Comparison of ENCODE assay signal across 8 cellular contexts in the genomic region with DNA sequence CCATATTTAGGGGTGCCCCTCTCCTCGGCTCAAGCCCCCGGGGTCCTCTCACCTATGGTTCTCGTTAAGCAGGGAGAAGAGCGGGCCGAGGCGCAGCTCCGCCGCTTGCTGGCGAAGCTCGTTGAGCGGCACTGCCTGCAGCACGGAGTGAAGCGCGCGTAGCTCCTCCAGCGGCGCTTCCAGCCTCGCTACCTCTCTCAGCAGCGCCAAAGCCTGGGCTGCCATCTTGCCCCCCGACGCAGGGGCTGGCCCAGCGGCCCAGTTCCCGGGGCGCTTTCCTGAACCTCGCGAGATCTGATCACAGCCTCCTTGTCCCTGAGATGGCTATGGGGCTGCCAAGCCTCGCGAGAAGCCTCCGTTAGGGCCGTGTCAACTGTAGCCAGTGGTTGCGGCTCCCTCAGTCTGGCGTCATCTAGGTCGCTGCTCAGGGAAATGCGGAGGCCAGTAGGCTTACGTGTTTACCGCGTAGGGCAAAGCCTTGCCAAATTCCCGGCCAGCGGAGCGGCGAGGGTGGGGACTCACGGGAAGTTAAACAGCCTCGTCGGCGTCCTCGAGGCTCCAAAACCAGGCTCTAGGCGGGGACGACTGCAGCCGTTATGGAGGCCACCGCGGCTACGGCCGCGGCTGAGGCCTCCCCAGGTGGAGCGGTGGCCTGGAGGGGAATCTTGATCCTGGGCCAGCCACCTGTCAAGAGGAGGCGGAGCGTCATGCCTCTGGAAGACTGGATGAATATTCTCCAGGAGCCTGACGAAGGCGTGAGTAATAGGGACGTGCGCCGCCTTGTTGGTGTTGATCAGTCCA. TPM values are rescaled to one million over a fixed set of nuclear protein-coding genes. Genes with fewer than 3 reads are reported as not detected.
DNase-seq lines count a peak whose midpoint lies in the region; ATAC-seq and TF ChIP-seq lines count a peak whose summit lies in the region.

Gene PSMD5 (minus strand): TSS at position 238 of the 801 bp plus-strand sequence. CDS start 13 bp downstream, at position 225.

- H2AFZ ChIP-seq in Karpas-422 (ENCODE audit: low read length), result peak within 1 kb of the TSS; percentile 82; the same call in 1 of the 2 replicates

- H3K4me3 ChIP-seq in Karpas-422 (ENCODE audit: low read length), result peak within 1 kb of the TSS; percentile 84

- intact Hi-C loops in natural killer cell (cut with micrococcal nuclease), result loop anchor here (1.0 to 5.0 kb wide), 4 partner anchors 25 to 232 kb away; partner anchors contain the start of genes CNTRL, FBXW2 and TRAF1

- H3K9ac ChIP-seq in Karpas-422 (ENCODE audit: low read length), result peak within 1 kb of the TSS; percentile 92

- H3K27ac Mint-ChIP-seq in natural killer cell, result peak within 1 kb of the TSS; percentile 98 to 99

- peak; percentile 96 for DNase-seq in DMS53 treated with DMSO at 0.1 percent for 48 hours (lab: John Stamatoyannopoulos, UW; ENCODE audit: unreplicated experiment)
- DNase-seq in Karpas-422, result peak; percentile 99
- DNase-seq in RWPE1 (ENCODE audit: low spot score), result peak; percentile 100
- DNase-seq in activated T-helper 9 cell treated with anti-CD3 and anti-CD28 coated beads, Interleukin-2, amount 50 U/mL, for 16 hours (ENCODE audit: low read depth), result peak; percentile 90
- peak; percentile 100 for DNase-seq in fibroblast of peridontal ligament (ENCODE audit: extremely low read depth)
- DNase-seq in natural killer cell, result peak; percentile 92
- DNase-seq in stimulated activated naive CD4-positive, alpha-beta T cell treated with Interleukin-2 at 50 U/mL for 16 hours (lab: John Stamatoyannopoulos, UW), result peak; percentile 94

- TF ChIP-seq CTCF in RWPE1 (conservative IDR thresholded peaks at IDR 0.05; ENCODE audit: low read depth), result no peak
- TF ChIP-seq CTCF in natural killer cell (IDR thresholded peaks at IDR 0.05), result no peak

- peak; percentile 98 for ATAC-seq in GM21737 (IDR thresholded peaks at IDR 0.05; ENCODE audit: unreplicated experiment)
- ATAC-seq in natural killer cell, result peak; percentile 95 to 99 (median 97)

- H3K79me2 ChIP-seq in Karpas-422 (ENCODE audit: low read length), result peaks cover 69% of the 10 kb centered on the region

- H3K27ac ChIP-seq in Karpas-422 (ENCODE audit: low read length) (peak within 1 kb of the TSS; percentile 87), RWPE1 (peak within 1 kb of the TSS; percentile 92)

- peaks cover 57 to 58% of the 10 kb centered on the region in 2 donors for H3K4me1 Mint-ChIP-seq in natural killer cell

- no peaks in the 10 kb centered on the region for H3K27me3 Mint-ChIP-seq in natural killer cell (ENCODE audit: low read depth in 2 of 2)

- H3K27me3 ChIP-seq in Karpas-422 (ENCODE audit: low read length), result no peaks in the 10 kb centered on the region

- CTCF ChIA-PET in RWPE1 (lab: Yijun Ruan, JAX), result interaction anchor here (0.8 kb wide), 1 partner anchor 118 kb away, joined by 3 read pairs; no protein-coding TSS in a partner anchor

- peaks cover 16% of the 10 kb centered on the region for H3K36me3 ChIP-seq in Karpas-422 (ENCODE audit: insufficient read depth, low read length)

- no peaks in the 10 kb centered on the region for H3K9me3 ChIP-seq in Karpas-422 (ENCODE audit: low read length)

- peak within 1 kb of the TSS; percentile 76 for H3K4me2 ChIP-seq in Karpas-422 (ENCODE audit: low read depth, low read length, poor library complexity, severe bottlenecking)

- POLR2A ChIA-PET in RWPE1 (lab: Yijun Ruan, JAX; ENCODE audit: low non-redundant PET), result interaction anchor here (0.5 to 1.2 kb wide), 5 partner anchors 10 to 49 kb away, joined by 3 to 14 read pairs (median 3); partner anchors contain the start of gene FBXW2

- H3K36me3 Mint-ChIP-seq in natural killer cell, result no peaks in the 10 kb centered on the region

- peaks cover 70% of the 10 kb centered on the region for H3K4me1 ChIP-seq in Karpas-422 (ENCODE audit: low read length)

- H3K9me3 Mint-ChIP-seq in natural killer cell, result no peaks in the 10 kb centered on the region

- no peaks in the 10 kb centered on the region for H3K9me2 ChIP-seq in Karpas-422 (replicated peaks; ENCODE audit: insufficient read depth, low read length)

- peak within 1 kb of the TSS; percentile 99 for H3K4me3 Mint-ChIP-seq in natural killer cell

- peaks cover 8% of the 10 kb centered on the region; the same call in 1 of the 2 replicates for H4K20me1 ChIP-seq in Karpas-422 (ENCODE audit: insufficient read depth, low read depth, low read length)

RNA-seq across cellular contexts. Expression of gene PSMD5, which starts in this region (rescaled TPM):
- 14.4 and 26.1 TPM in 2 replicates for total RNA-seq in Karpas-422 (2014; rRNA removed; shearing (Covaris generic); ENCODE audit: low replicate concordance)
- 10 to 100 TPM; 24.6 to 41.2 (median 37.1) TPM for total RNA-seq in natural killer cell

Comparison
In these comparisons a context has a peak if more than half of its experiments do, and no peak if none do; other contexts are left out.
1. Peak in every context shown above with its lines: DNase-seq, ATAC-seq, H3K4me3 ChIP-seq and H3K27ac ChIP-seq.